1 cellular context compared by ENCODE assay signal in the genomic region with DNA sequence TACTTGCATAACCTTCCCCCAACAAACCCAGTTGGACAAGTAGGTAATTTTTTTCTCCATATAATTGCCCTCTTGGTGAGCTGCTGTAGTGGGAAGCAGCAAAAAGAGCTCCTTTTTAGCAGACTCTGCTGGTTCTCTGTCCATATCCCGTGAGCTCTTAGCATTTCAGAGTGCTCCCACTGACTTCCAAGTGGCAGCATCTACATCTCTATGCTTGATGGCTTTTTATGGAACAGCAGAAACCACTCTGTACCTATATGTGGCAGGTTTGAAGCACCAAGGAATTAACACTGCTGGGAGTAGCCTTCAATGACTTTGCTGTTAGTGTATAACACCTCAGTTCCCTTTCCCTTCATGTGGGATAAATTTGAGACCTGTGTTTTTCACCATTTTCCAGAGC.
A peak's percentile ranks its signal among the peaks of the same experiment; 100 is the strongest.
TF ChIP-seq lines count a peak whose summit lies in the region.

No MANE protein-coding gene starts in this region.

TF ChIP-seq in GM23338, 12 proteins besides CTCF, POLR2A, EP300 and RAD21 (continued from another document):
- TF ChIP-seq, protein P1, sequence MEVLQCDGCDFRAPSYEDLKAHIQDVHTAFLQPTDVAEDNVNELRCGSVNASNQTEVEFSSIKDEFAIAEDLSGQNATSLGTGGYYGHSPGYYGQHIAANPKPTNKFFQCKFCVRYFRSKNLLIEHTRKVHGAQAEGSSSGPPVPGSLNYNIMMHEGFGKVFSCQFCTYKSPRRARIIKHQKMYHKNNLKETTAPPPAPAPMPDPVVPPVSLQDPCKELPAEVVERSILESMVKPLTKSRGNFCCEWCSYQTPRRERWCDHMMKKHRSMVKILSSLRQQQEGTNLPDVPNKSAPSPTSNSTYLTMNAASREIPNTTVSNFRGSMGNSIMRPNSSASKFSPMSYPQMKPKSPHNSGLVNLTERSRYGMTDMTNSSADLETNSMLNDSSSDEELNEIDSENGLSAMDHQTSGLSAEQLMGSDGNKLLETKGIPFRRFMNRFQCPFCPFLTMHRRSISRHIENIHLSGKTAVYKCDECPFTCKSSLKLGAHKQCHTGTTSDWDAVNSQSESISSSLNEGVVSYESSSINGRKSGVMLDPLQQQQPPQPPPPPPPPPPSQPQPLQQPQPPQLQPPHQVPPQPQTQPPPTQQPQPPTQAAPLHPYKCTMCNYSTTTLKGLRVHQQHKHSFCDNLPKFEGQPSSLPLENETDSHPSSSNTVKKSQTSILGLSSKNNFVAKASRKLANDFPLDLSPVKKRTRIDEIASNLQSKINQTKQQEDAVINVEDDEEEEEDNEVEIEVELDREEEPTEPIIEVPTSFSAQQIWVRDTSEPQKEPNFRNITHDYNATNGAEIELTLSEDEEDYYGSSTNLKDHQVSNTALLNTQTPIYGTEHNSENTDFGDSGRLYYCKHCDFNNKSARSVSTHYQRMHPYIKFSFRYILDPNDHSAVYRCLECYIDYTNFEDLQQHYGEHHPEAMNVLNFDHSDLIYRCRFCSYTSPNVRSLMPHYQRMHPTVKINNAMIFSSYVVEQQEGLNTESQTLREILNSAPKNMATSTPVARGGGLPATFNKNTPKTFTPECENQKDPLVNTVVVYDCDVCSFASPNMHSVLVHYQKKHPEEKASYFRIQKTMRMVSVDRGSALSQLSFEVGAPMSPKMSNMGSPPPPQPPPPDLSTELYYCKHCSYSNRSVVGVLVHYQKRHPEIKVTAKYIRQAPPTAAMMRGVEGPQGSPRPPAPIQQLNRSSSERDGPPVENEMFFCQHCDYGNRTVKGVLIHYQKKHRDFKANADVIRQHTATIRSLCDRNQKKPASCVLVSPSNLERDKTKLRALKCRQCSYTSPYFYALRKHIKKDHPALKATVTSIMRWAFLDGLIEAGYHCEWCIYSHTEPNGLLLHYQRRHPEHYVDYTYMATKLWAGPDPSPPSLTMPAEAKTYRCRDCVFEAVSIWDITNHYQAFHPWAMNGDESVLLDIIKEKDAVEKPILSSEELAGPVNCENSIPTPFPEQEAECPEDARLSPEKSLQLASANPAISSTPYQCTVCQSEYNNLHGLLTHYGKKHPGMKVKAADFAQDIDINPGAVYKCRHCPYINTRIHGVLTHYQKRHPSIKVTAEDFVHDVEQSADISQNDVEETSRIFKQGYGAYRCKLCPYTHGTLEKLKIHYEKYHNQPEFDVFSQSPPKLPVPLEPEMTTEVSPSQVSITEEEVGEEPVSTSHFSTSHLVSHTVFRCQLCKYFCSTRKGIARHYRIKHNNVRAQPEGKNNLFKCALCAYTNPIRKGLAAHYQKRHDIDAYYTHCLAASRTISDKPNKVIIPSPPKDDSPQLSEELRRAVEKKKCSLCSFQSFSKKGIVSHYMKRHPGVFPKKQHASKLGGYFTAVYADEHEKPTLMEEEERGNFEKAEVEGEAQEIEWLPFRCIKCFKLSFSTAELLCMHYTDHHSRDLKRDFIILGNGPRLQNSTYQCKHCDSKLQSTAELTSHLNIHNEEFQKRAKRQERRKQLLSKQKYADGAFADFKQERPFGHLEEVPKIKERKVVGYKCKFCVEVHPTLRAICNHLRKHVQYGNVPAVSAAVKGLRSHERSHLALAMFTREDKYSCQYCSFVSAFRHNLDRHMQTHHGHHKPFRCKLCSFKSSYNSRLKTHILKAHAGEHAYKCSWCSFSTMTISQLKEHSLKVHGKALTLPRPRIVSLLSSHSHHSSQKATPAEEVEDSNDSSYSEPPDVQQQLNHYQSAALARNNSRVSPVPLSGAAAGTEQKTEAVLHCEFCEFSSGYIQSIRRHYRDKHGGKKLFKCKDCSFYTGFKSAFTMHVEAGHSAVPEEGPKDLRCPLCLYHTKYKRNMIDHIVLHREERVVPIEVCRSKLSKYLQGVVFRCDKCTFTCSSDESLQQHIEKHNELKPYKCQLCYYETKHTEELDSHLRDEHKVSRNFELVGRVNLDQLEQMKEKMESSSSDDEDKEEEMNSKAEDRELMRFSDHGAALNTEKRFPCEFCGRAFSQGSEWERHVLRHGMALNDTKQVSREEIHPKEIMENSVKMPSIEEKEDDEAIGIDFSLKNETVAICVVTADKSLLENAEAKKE (CRISPR knock-in tag; IDR thresholded peaks at IDR 0.05), result peak; percentile 58; the same call in 1 of the 2 replicates
TF ChIP-seq in GM23338: peak in this region for 2.
